Comparison of ENCODE assay signal across 1 cellular context in the genomic region with DNA sequence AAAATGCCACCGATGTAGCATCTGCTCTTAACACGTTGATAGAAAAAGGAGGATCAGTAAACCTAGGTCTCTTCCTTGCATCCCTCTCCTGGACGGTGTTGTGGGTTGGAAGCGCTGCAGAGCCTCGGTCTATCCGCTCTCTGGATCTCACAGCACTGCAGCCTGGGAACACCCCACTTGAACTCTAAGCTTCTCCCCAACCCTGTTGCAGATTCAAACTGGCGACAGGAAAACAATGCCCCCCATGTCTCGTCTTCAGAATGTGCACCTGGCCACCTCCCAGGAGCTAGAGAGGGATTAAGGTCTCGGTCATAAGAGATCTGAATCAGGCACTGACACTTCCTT.
TF ChIP-seq lines count a peak whose summit lies in the region.

No MANE protein-coding gene starts in this region.

TF ChIP-seq in K562, 482 proteins besides CTCF, POLR2A, EP300 and RAD21:
- TF ChIP-seq MTA3 (IDR thresholded peaks at IDR 0.05; ENCODE audit: borderline replicate concordance) = no peak
- peak; percentile 32; the same call in 1 of the 2 replicates for TF ChIP-seq EP400 (IDR thresholded peaks at IDR 0.05)
- TF ChIP-seq ZNF511 (CRISPR knock-in tag; IDR thresholded peaks at IDR 0.05) = 0 out of 2 replicates have a peak, but pooled peaks have one; percentile 9
- TF ChIP-seq KDM5B (IDR thresholded peaks at IDR 0.05; ENCODE audit: insufficient replicate concordance, low read depth, low read length) = peak; percentile 18
- peak; percentile 9 for TF ChIP-seq TAF1 (IDR thresholded peaks at IDR 0.05; ENCODE audit: control insufficient read depth, extremely low read depth, insufficient read depth, low read length, severe bottlenecking)
